In genomic region chr22:42180349-42180842, GRCh38 we compare ENCODE assay signal across 1 cellular context.
TF ChIP-seq lines count a peak whose summit lies in the region.

No MANE protein-coding gene starts in this region.

TF ChIP-seq in WTC11, 78 proteins besides CTCF, POLR2A, EP300 and RAD21 (continued from another document):
- TF ChIP-seq ATF6 (CRISPR knock-in tag; IDR thresholded peaks at IDR 0.05) (no peak), E2F4 (CRISPR knock-in tag; IDR thresholded peaks at IDR 0.05; ENCODE audit: borderline replicate concordance, low read depth) (no peak), ZNF232 (CRISPR knock-in tag; IDR thresholded peaks at IDR 0.05) (no peak), NR2C2 (CRISPR knock-in tag; IDR thresholded peaks at IDR 0.05) (no peak)
- TF ChIP-seq, protein P1, sequence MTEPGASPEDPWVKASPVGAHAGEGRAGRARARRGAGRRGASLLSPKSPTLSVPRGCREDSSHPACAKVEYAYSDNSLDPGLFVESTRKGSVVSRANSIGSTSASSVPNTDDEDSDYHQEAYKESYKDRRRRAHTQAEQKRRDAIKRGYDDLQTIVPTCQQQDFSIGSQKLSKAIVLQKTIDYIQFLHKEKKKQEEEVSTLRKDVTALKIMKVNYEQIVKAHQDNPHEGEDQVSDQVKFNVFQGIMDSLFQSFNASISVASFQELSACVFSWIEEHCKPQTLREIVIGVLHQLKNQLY (CRISPR knock-in tag; IDR thresholded peaks at IDR 0.05): no peak
- TF ChIP-seq, protein P2, sequence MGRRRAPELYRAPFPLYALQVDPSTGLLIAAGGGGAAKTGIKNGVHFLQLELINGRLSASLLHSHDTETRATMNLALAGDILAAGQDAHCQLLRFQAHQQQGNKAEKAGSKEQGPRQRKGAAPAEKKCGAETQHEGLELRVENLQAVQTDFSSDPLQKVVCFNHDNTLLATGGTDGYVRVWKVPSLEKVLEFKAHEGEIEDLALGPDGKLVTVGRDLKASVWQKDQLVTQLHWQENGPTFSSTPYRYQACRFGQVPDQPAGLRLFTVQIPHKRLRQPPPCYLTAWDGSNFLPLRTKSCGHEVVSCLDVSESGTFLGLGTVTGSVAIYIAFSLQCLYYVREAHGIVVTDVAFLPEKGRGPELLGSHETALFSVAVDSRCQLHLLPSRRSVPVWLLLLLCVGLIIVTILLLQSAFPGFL (CRISPR knock-in tag; IDR thresholded peaks at IDR 0.05; ENCODE audit: borderline replicate concordance): no peak
